Comparison of ENCODE assay signal across 8 cellular contexts in the genomic region with DNA sequence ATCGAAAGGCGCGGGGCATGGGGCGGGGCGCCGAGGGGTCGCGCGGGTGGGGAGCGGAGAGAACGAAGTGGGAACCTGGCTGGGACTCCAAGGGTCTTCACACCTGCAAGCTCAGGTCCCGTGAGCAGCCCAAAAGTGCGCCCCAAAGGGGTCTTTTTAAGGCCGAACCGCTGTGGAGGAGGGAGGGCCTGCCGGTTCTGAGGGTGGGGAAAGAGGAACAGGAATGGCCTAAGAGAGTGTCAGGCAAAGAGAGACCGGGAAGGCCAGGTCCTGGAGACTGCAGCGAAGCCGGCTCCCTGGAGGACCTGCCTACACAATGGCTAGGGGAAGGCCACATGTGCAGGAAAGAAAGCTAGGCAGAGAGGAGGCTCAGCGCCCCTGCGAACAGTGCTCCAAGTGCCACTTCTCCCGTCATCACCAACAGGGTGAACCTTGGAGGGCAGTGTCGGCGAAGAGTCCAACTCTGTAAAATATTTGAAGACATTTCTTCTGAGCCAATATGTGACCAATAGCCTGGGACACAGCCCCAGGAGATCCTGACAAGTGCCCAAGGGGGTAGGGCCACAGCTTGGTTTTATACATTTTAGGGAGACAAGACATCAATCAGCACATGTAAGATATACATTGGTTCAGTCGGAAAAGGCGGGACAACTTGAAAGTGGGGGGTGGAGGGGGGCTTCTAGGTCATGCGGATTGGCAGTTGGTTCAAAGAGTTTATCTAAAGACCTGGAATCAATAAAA. TPM values are rescaled to one million over a fixed set of nuclear protein-coding genes. Genes with fewer than 3 reads are reported as not detected.
A peak's percentile ranks its signal among the peaks of the same experiment; 100 is the strongest.
DNase-seq lines count a peak whose midpoint lies in the region; ATAC-seq and TF ChIP-seq lines count a peak whose summit lies in the region.

No MANE protein-coding gene starts in this region.

- peaks cover 3% of the 10 kb centered on the region for H3K27me3 Mint-ChIP-seq in activated CD8-positive, alpha-beta memory T cell treated with anti-CD3 and anti-CD28 coated beads, Interleukin-2, amount 10 ng/mL, durations not matched to agents 7 days and 5 days
- H3K27me3 Mint-ChIP-seq in neural crest cell (ENCODE audit: low read depth) = no peaks in the 10 kb centered on the region

- H3K4me1 Mint-ChIP-seq in activated CD8-positive, alpha-beta memory T cell treated with anti-CD3 and anti-CD28 coated beads, Interleukin-2, amount 10 ng/mL, durations not matched to agents 7 days and 5 days = peaks cover 32% of the 10 kb centered on the region
- H3K4me1 Mint-ChIP-seq in neural crest cell = peaks cover 28% of the 10 kb centered on the region

- TF ChIP-seq CTCF in neural crest cell (conservative IDR thresholded peaks at IDR 0.05) = no peak

- ATAC-seq in activated CD8-positive, alpha-beta memory T cell treated with anti-CD3 and anti-CD28 coated beads, Interleukin-2, amount 10 ng/mL, durations not matched to agents 7 days and 5 days = no peak

- no peaks in the 10 kb centered on the region; the same call in 1 of the 2 replicates for H3K36me3 ChIP-seq in SK-N-MC (ENCODE audit: insufficient read depth, low read length)

- peak overlapping the region; percentile 78 for H3K27ac Mint-ChIP-seq in activated CD8-positive, alpha-beta memory T cell treated with anti-CD3 and anti-CD28 coated beads, Interleukin-2, amount 10 ng/mL, durations not matched to agents 7 days and 5 days
- peak overlapping the region; percentile 83 for H3K27ac Mint-ChIP-seq in neural crest cell (ENCODE audit: unreplicated experiment)

- H3K36me3 Mint-ChIP-seq in activated CD8-positive, alpha-beta memory T cell treated with anti-CD3 and anti-CD28 coated beads, Interleukin-2, amount 10 ng/mL, durations not matched to agents 7 days and 5 days = no peaks in the 10 kb centered on the region
- no peaks in the 10 kb centered on the region for H3K36me3 Mint-ChIP-seq in neural crest cell (ENCODE audit: low read depth)

- DNase-seq in activated CD8-positive, alpha-beta memory T cell treated with anti-CD3 and anti-CD28 coated beads, Interleukin-2, amount 10 ng/mL, durations not matched to agents 7 days and 5 days = no peak
- DNase-seq in activated CD8-positive, alpha-beta memory T cell treated with anti-CD3 and anti-CD28 coated beads, Interleukin-2, amount 50 U/mL, for 4 hours = no peak
- DNase-seq in SK-N-MC (ENCODE audit: low read depth, low spot score) = no peak
- peak; percentile 11 for DNase-seq in fibroblast of peridontal ligament (ENCODE audit: extremely low read depth)
- no peak for DNase-seq in neural crest cell (ENCODE audit: low read depth, low spot score)
- no peak for DNase-seq in germinal center (ENCODE audit: low spot score)
- no peak for DNase-seq in stimulated activated CD4-positive, alpha-beta T cell treated with anti-CD3 and anti-CD28 coated beads, Interleukin-15, amount 100 ng/mL, for 24 hours
- no peak for DNase-seq in activated gamma-delta T cell (lab: John Stamatoyannopoulos, UW)

- CTCF ChIA-PET in activated CD8-positive, alpha-beta memory T cell treated with anti-CD3 and anti-CD28 coated beads, Interleukin-2, amount 10 ng/mL, durations not matched to agents 7 days and 5 days (lab: Charles Lee) = interaction anchor here (0.6 to 1.2 kb wide), 4 partner anchors 22 to 911 kb away, joined by 3 to 5 read pairs (median 3); a partner anchor contains a TSS

- H3K4me3 ChIP-seq in SK-N-MC = peak overlapping the region; percentile 97

- peak overlapping the region; percentile 87 for H3K4me3 Mint-ChIP-seq in activated CD8-positive, alpha-beta memory T cell treated with anti-CD3 and anti-CD28 coated beads, Interleukin-2, amount 10 ng/mL, durations not matched to agents 7 days and 5 days
- peak overlapping the region; percentile 91 for H3K4me3 Mint-ChIP-seq in neural crest cell

- peak overlapping the region; percentile 43 for H3K9ac ChIP-seq in SK-N-MC (ENCODE audit: insufficient read length)

- H3K27ac ChIP-seq in SK-N-MC = no peak overlapping the region

- no peaks in the 10 kb centered on the region for H3K9me3 ChIP-seq in SK-N-MC (ENCODE audit: low read depth, low read length)

- H3K9me3 Mint-ChIP-seq in activated CD8-positive, alpha-beta memory T cell treated with anti-CD3 and anti-CD28 coated beads, Interleukin-2, amount 10 ng/mL, durations not matched to agents 7 days and 5 days (ENCODE audit: low read depth) = no peaks in the 10 kb centered on the region
- H3K9me3 Mint-ChIP-seq in neural crest cell = no peaks in the 10 kb centered on the region

RNA-seq across cellular contexts. Expression of a gene that starts 0.7 kb away (rescaled TPM):
- 10 to 100 TPM; 27.8 TPM for total RNA-seq in activated CD8-positive, alpha-beta memory T cell treated with anti-CD3 and anti-CD28 coated beads, Interleukin-2, amount 10 ng/mL, durations not matched to agents 7 days and 5 days
- total RNA-seq in neural crest cell = 83.6 and 91.6 TPM in 2 replicates

RNA-seq across cellular contexts. Expression of a gene that starts 8.2 kb away (rescaled TPM):
- total RNA-seq in activated CD8-positive, alpha-beta memory T cell treated with anti-CD3 and anti-CD28 coated beads, Interleukin-2, amount 10 ng/mL, durations not matched to agents 7 days and 5 days = not detected
- total RNA-seq in neural crest cell = not detected in 2 replicates

RNA-seq across cellular contexts. Expression of a gene that starts 21.5 kb away (rescaled TPM):
- total RNA-seq in activated CD8-positive, alpha-beta memory T cell treated with anti-CD3 and anti-CD28 coated beads, Interleukin-2, amount 10 ng/mL, durations not matched to agents 7 days and 5 days = 10 to 100 TPM; 19.8 to 21.4 TPM
- total RNA-seq in neural crest cell = 22.7 and 23.5 TPM in 2 replicates

RNA-seq across cellular contexts. Expression of a gene that starts 27.2 kb away (rescaled TPM):
- not detected for total RNA-seq in activated CD8-positive, alpha-beta memory T cell treated with anti-CD3 and anti-CD28 coated beads, Interleukin-2, amount 10 ng/mL, durations not matched to agents 7 days and 5 days
- total RNA-seq in neural crest cell = not detected in 2 replicates

RNA-seq across cellular contexts. Expression of a gene that starts 55.6 kb away (rescaled TPM):
- 10 to 100 TPM; 60.6 to 68.1 TPM for total RNA-seq in activated CD8-positive, alpha-beta memory T cell treated with anti-CD3 and anti-CD28 coated beads, Interleukin-2, amount 10 ng/mL, durations not matched to agents 7 days and 5 days
- 172 and 173 TPM in 2 replicates for total RNA-seq in neural crest cell
